ENCODE assay signal across 9 cellular contexts in genomic region chr21:38913120-38913975, GRCh38.
DNase-seq lines count a peak whose midpoint lies in the region; ATAC-seq and TF ChIP-seq lines count a peak whose summit lies in the region.
"Had no signal": no experiment of that assay in that cellular context is flagged by ENCODE, and none has a peak within 500 bp of the region (broad histone marks: within the 10 kb centered on the region; RNA-seq: fewer than 3 reads in every experiment).

No MANE protein-coding gene starts in this region.

- peak; percentile 29; the same call in 1 of the 2 replicates for TF ChIP-seq RAD21 in Ishikawa (IDR thresholded peaks at IDR 0.05; ENCODE audit: low read depth)

- DNase-seq in AG10803 (ENCODE audit: low read depth) (peak; percentile 36), astrocyte of the cerebellum (ENCODE audit: low read depth) (peak; percentile 8), RPMI8226 (no peak)
- DNase-seq in activated CD4-positive, alpha-beta T cell treated with anti-CD3 and anti-CD28 coated beads, Interleukin-2, amount 50 U/mL, for 48 hours: no peak

- peak overlapping the region; percentile 22; the same call in 1 of the 2 replicates for H3K4me3 ChIP-seq in AG10803 (ENCODE audit: low read length)
- H3K4me3 ChIP-seq in astrocyte of the cerebellum (ENCODE audit: low read depth, low read length): no peak overlapping the region
- H3K4me3 ChIP-seq in iPS-15b (ENCODE audit: low read depth, low read length): peak overlapping the region; percentile 59
- peak overlapping the region; percentile 26 to 60 (median 51) for H3K4me3 ChIP-seq in skeletal muscle tissue (ENCODE audit: low read length in 3 of 3)
- H3K4me3 ChIP-seq: GM12878 had no signal

- no peak for ATAC-seq in GM19324 (IDR thresholded peaks at IDR 0.05; ENCODE audit: low FRiP score, unreplicated experiment)
- ATAC-seq: GM12878 had no signal

- no peaks in the 10 kb centered on the region for H3K9me3 ChIP-seq in iPS-15b (ENCODE audit: control insufficient read depth, insufficient read depth, low read length)
- H3K9me3 ChIP-seq in skeletal muscle tissue (ENCODE audit: control insufficient read depth in 3 of 3, low read length in 3 of 3): no peaks in the 10 kb centered on the region

- peaks cover 15% of the 10 kb centered on the region for H3K27me3 ChIP-seq in iPS-15b (ENCODE audit: control insufficient read depth, insufficient read depth, low read length)
- no peaks in the 10 kb centered on the region for H3K27me3 ChIP-seq in skeletal muscle tissue (ENCODE audit: control insufficient read depth in 3 of 3, insufficient read depth in 3 of 3, low read length in 3 of 3)

- in situ Hi-C loops in astrocyte of the cerebellum (cut with HindIII; ENCODE audit: low sequenced_read_pairs): no loop called here

- no peak overlapping the region for H3K9ac ChIP-seq in iPS-15b (ENCODE audit: low read depth, low read length)
- peak overlapping the region; percentile 69 to 79 (median 71) for H3K9ac ChIP-seq in skeletal muscle tissue (ENCODE audit: low read depth in 1 of 3, low read length in 3 of 3)

- H3K4me1 ChIP-seq in iPS-15b (ENCODE audit: control insufficient read depth, insufficient read depth, low read length) (peaks cover 5% of the 10 kb centered on the region), skeletal muscle tissue (ENCODE audit: control insufficient read depth in 3 of 3, insufficient read depth in 3 of 3, low read length in 3 of 3) (peaks cover 38 to 52% (median 47%) of the 10 kb centered on the region in 3 donors)

- peak overlapping the region; percentile 86 for H3K27ac ChIP-seq in skeletal muscle tissue (ENCODE audit: low read depth, low read length)

- H3K36me3 ChIP-seq in iPS-15b (ENCODE audit: control insufficient read depth, insufficient read depth, low read length): no peaks in the 10 kb centered on the region
- H3K36me3 ChIP-seq in skeletal muscle tissue (ENCODE audit: control insufficient read depth in 3 of 3, insufficient read depth in 3 of 3, low read length in 3 of 3): no peaks in the 10 kb centered on the region

- peak; percentile 86 for TF ChIP-seq EP300 in Ishikawa (IDR thresholded peaks at IDR 0.05; ENCODE audit: borderline replicate concordance)

- TF ChIP-seq CTCF in AG10803 (conservative IDR thresholded peaks at IDR 0.05; ENCODE audit: low read length) (no peak), astrocyte of the cerebellum (IDR thresholded peaks at IDR 0.05; ENCODE audit: low read depth, low read length, missing control alignments) (no peak)

TF ChIP-seq in Ishikawa, 13 proteins besides CTCF, POLR2A, EP300 and RAD21:
- peak; percentile 95 for TF ChIP-seq TEAD4 (IDR thresholded peaks at IDR 0.05)
- peak; percentile 88; the same call in 1 of the 2 replicates for TF ChIP-seq ZBTB7A (IDR thresholded peaks at IDR 0.05; ENCODE audit: low read depth)
- peak; percentile 100 for TF ChIP-seq EGR1 (IDR thresholded peaks at IDR 0.05)
- TF ChIP-seq REST (IDR thresholded peaks at IDR 0.05; ENCODE audit: low read depth): no peak
- TF ChIP-seq USF1 (IDR thresholded peaks at IDR 0.05): peak; percentile 73
- TF ChIP-seq NFIC (IDR thresholded peaks at IDR 0.05): peak; percentile 89
- peak; percentile 79 for TF ChIP-seq MAX (IDR thresholded peaks at IDR 0.05)
- TF ChIP-seq CREB1 (IDR thresholded peaks at IDR 0.05; ENCODE audit: low read depth): no peak
- no peak; the same call in 1 of the 2 replicates for TF ChIP-seq CEBPB (IDR thresholded peaks at IDR 0.05)
- TF ChIP-seq FOXM1 (IDR thresholded peaks at IDR 0.05; ENCODE audit: borderline replicate concordance, low read depth): peak; percentile 77; the same call in 1 of the 2 replicates
- peak; percentile 94 for TF ChIP-seq TCF12 (IDR thresholded peaks at IDR 0.05; ENCODE audit: low read depth)
- TF ChIP-seq TAF1 (IDR thresholded peaks at IDR 0.05; ENCODE audit: low read depth): 0 out of 2 replicates have a peak, but pooled peaks have one; percentile 29
- peak; percentile 39; the same call in 1 of the 2 replicates for TF ChIP-seq YY1 (IDR thresholded peaks at IDR 0.05; ENCODE audit: low read depth)
TF ChIP-seq in Ishikawa: peak in this region for 10.

Comparison
In these comparisons a context has a peak if more than half of its experiments do, and no peak if none do; other contexts are left out.
1. DNase-seq: peak in AG10803 (single experiment) and astrocyte of the cerebellum (single experiment); none in RPMI8226 (single experiment) and activated CD4-positive, alpha-beta T cell treated with anti-CD3 and anti-CD28 coated beads, Interleukin-2, amount 50 U/mL, for 48 hours (0 of 2).